In genomic region chr20:24620937-24621519, GRCh38 we compare ENCODE assay signal across 24 cellular contexts.
"Had no signal": no experiment of that assay in that cellular context is flagged by ENCODE, and none has a peak within 500 bp of the region (broad histone marks: within the 10 kb centered on the region; RNA-seq: fewer than 3 reads in every experiment).

No MANE protein-coding gene starts in this region.

- H3K9me3 ChIP-seq: heart left ventricle, left lung, ovary, right atrium auricular region, suprapubic skin, thyroid gland had no signal

- H3K27ac Mint-ChIP-seq: natural killer cell treated with Interleukin-12 subunit alpha and Interleukin-12 subunit beta and Interleukin-15 and Interleukin-18, amount 100 ng/mL, for 72 hours; neural progenitor cell; type B pancreatic cell had no signal

- FAIRE-seq: frontal cortex, islet of Langerhans, small intestine, urothelium cell line had no signal

- H3K36me3 Mint-ChIP-seq: natural killer cell treated with Interleukin-12 subunit alpha and Interleukin-12 subunit beta and Interleukin-15 and Interleukin-18, amount 100 ng/mL, for 72 hours; type B pancreatic cell had no signal

- H3K4me3 Mint-ChIP-seq: natural killer cell treated with Interleukin-12 subunit alpha and Interleukin-12 subunit beta and Interleukin-15 and Interleukin-18, amount 100 ng/mL, for 72 hours; neural progenitor cell; type B pancreatic cell had no signal

- H3K9me3 Mint-ChIP-seq: natural killer cell treated with Interleukin-12 subunit alpha and Interleukin-12 subunit beta and Interleukin-15 and Interleukin-18, amount 100 ng/mL, for 72 hours; type B pancreatic cell had no signal

- H3K27me3 ChIP-seq: dorsolateral prefrontal cortex, heart left ventricle, neural progenitor cell, ovary, right atrium auricular region, thyroid gland had no signal

- H3K4me1 ChIP-seq: left lung, suprapubic skin, thyroid gland had no signal

- H3K27ac ChIP-seq: dorsolateral prefrontal cortex, heart left ventricle, left lung, neural progenitor cell, ovary, right atrium auricular region, suprapubic skin, thyroid gland had no signal

- H3K9ac ChIP-seq: neural progenitor cell had no signal

- ATAC-seq: esophagus mucosa; heart left ventricle; left lung; natural killer cell treated with Interleukin-12 subunit alpha and Interleukin-12 subunit beta and Interleukin-15 and Interleukin-18, amount 100 ng/mL, for 72 hours; stimulated activated naive CD8-positive, alpha-beta T cell treated with anti-CD3 and anti-CD28 coated beads, Interleukin-15, Interleukin-2, amounts not matched to agents 100 U/mL and 50 U/mL, for 24 hours had no signal

- H3K4me3 ChIP-seq: dorsolateral prefrontal cortex, heart left ventricle, left lung, lung, neural progenitor cell, ovary, right atrium auricular region, suprapubic skin, thyroid gland had no signal

- H3K4me2 ChIP-seq: neural progenitor cell had no signal

- DNase-seq: cortex of kidney; dorsolateral prefrontal cortex; effector CD8-positive, alpha-beta T cell; heart left ventricle; hippocampal formation; left lung; mesenchymal stem cell; midbrain; nucleus accumbens; ovary; small intestine; stimulated activated CD4-positive, alpha-beta T cell treated with anti-CD3 and anti-CD28 coated beads, Interleukin-12 subunit alpha, Interleukin-12 subunit beta, amount 100 ng/mL, for 4 hours; stimulated activated naive CD8-positive, alpha-beta T cell treated with anti-CD3 and anti-CD28 coated beads, Interleukin-15, Interleukin-2, amounts not matched to agents 100 U/mL and 50 U/mL, for 24 hours; thyroid gland had no signal

- H3K36me3 ChIP-seq: heart left ventricle, left lung, ovary, right atrium auricular region, suprapubic skin, thyroid gland had no signal

- H2AFZ ChIP-seq: neural progenitor cell had no signal
